In the genomic region with DNA sequence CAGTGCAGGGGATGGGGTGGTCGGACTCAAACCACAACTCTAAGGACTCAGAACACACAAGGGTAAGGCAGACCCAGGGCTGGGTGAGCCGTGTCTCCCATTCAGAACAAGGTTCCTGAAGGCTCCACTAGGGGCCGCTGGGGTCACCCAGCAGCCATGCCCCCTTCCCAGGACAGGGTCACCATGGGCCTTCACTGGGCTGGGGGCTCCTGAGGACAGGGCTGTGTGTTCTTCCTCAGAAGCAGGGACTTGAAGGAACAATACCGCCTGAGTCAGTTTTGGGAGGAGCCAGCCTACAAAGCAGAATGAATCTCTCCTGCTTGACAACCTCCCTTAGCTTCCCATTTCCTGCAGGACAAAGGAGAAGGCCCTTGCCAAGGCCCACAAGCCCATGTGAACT, we compare ENCODE assay signal across 1 cellular context.
TF ChIP-seq lines count a peak whose summit lies in the region.

No MANE protein-coding gene starts in this region.

TF ChIP-seq in GM12878, 131 proteins besides CTCF, POLR2A, EP300 and RAD21:
- peak; percentile 14; the same call in 1 of the 2 replicates for TF ChIP-seq SMC3 (IDR thresholded peaks at IDR 0.05; ENCODE audit: borderline replicate concordance, low read length)
- TF ChIP-seq, protein P1, sequence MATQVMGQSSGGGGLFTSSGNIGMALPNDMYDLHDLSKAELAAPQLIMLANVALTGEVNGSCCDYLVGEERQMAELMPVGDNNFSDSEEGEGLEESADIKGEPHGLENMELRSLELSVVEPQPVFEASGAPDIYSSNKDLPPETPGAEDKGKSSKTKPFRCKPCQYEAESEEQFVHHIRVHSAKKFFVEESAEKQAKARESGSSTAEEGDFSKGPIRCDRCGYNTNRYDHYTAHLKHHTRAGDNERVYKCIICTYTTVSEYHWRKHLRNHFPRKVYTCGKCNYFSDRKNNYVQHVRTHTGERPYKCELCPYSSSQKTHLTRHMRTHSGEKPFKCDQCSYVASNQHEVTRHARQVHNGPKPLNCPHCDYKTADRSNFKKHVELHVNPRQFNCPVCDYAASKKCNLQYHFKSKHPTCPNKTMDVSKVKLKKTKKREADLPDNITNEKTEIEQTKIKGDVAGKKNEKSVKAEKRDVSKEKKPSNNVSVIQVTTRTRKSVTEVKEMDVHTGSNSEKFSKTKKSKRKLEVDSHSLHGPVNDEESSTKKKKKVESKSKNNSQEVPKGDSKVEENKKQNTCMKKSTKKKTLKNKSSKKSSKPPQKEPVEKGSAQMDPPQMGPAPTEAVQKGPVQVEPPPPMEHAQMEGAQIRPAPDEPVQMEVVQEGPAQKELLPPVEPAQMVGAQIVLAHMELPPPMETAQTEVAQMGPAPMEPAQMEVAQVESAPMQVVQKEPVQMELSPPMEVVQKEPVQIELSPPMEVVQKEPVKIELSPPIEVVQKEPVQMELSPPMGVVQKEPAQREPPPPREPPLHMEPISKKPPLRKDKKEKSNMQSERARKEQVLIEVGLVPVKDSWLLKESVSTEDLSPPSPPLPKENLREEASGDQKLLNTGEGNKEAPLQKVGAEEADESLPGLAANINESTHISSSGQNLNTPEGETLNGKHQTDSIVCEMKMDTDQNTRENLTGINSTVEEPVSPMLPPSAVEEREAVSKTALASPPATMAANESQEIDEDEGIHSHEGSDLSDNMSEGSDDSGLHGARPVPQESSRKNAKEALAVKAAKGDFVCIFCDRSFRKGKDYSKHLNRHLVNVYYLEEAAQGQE (IDR thresholded peaks at IDR 0.05; ENCODE audit: low read depth, low read length) = no peak
